Comparison of ENCODE assay signal across 29 cellular contexts in genomic region chr1:34265396-34265795, GRCh38.
"Had no signal": no experiment of that assay in that cellular context is flagged by ENCODE, and none has a peak within 500 bp of the region (broad histone marks: within the 10 kb centered on the region; RNA-seq: fewer than 3 reads in every experiment).

No MANE protein-coding gene starts in this region.

- DNase-seq: activated CD4-positive, alpha-beta memory T cell treated with anti-CD3 and anti-CD28 coated beads for 36 hours; activated CD4-positive, alpha-beta T cell treated with anti-CD3 and anti-CD28 coated beads, Interleukin-2, amount 50 U/mL, for 1 hour; activated CD8-positive, alpha-beta memory T cell treated with anti-CD3 and anti-CD28 coated beads, Interleukin-2, amount 50 U/mL, for 4 hours; activated effector memory CD4-positive, alpha-beta T cell treated with Interleukin-2 at 50 U/mL for 16 hours; activated naive CD4-positive, alpha-beta T cell treated with anti-CD3 and anti-CD28 coated beads, Interleukin-2, amount 10 ng/mL, durations not matched to agents 7 days and 5 days; activated naive CD8-positive, alpha-beta T cell treated with anti-CD3 and anti-CD28 coated beads, Interleukin-2, amount 50 U/mL, for 24 hours; activated T-cell treated with anti-CD3 and anti-CD28 coated beads for 4 hours; activated T-cell treated with anti-CD3 and anti-CD28 coated beads, Interleukin-2, amount 50 U/mL, for 48 hours; central memory CD4-positive, alpha-beta T cell; MM.1S; MV-4-11; NCI-H1092; NCI-H1436 treated with DMSO at 0.1 percent for 48 hours; NCI-H1694 treated with DMSO at 0.1 percent for 48 hours; NCI-H2029; NCI-H226; NCI-H446 treated with DMSO at 0.1 percent for 48 hours; NCI-H748 treated with DMSO at 0.1 percent for 48 hours; NK-92 treated with Interleukin-12 subunit alpha and Interleukin-12 subunit beta, amount 100 ng/mL, for 24 hours; PC-9; SIG-M5 had no signal

- H3K4me3 ChIP-seq: PC-9 had no signal

- H3K36me3 Mint-ChIP-seq: activated CD4-positive, alpha-beta memory T cell treated with anti-CD3 and anti-CD28 coated beads for 36 hours; activated naive CD4-positive, alpha-beta T cell treated with anti-CD3 and anti-CD28 coated beads, Interleukin-2, amount 10 ng/mL, durations not matched to agents 7 days and 5 days; activated naive CD8-positive, alpha-beta T cell; brain had no signal

- H3K27ac Mint-ChIP-seq: activated CD4-positive, alpha-beta memory T cell treated with anti-CD3 and anti-CD28 coated beads for 36 hours; activated naive CD4-positive, alpha-beta T cell treated with anti-CD3 and anti-CD28 coated beads, Interleukin-2, amount 10 ng/mL, durations not matched to agents 7 days and 5 days; activated naive CD8-positive, alpha-beta T cell; activated naive CD8-positive, alpha-beta T cell treated with anti-CD3 and anti-CD28 coated beads, Interleukin-2, amount 50 U/mL, for 24 hours; T-helper 2 cell treated with Interferon-gamma antibody and Interleukin-4, amounts not matched to agents 5 μg/mL and 100 μg/mL, for 36 hours had no signal

- H3K27ac ChIP-seq: KMS-11, PC-9, RWPE1 had no signal

- H2AFZ ChIP-seq: PC-9 had no signal

- H3K9me3 Mint-ChIP-seq: activated CD4-positive, alpha-beta memory T cell treated with anti-CD3 and anti-CD28 coated beads for 36 hours; activated naive CD4-positive, alpha-beta T cell treated with anti-CD3 and anti-CD28 coated beads, Interleukin-2, amount 10 ng/mL, durations not matched to agents 7 days and 5 days; activated naive CD8-positive, alpha-beta T cell treated with anti-CD3 and anti-CD28 coated beads, Interleukin-2, amount 50 U/mL, for 24 hours; brain; T-helper 2 cell treated with Interferon-gamma antibody and Interleukin-4, amounts not matched to agents 5 μg/mL and 100 μg/mL, for 36 hours had no signal

- ATAC-seq: activated naive CD8-positive, alpha-beta T cell treated with anti-CD3 and anti-CD28 coated beads, Interleukin-2, amount 50 U/mL, for 24 hours; Right ventricle myocardium inferior had no signal

- H3K4me2 ChIP-seq: KMS-11, PC-9 had no signal

- FAIRE-seq: RCC 7860, TTC549 had no signal

- H3K4me3 Mint-ChIP-seq: activated CD4-positive, alpha-beta memory T cell treated with anti-CD3 and anti-CD28 coated beads for 36 hours; activated naive CD4-positive, alpha-beta T cell treated with anti-CD3 and anti-CD28 coated beads, Interleukin-2, amount 10 ng/mL, durations not matched to agents 7 days and 5 days; activated naive CD8-positive, alpha-beta T cell; activated naive CD8-positive, alpha-beta T cell treated with anti-CD3 and anti-CD28 coated beads, Interleukin-2, amount 50 U/mL, for 24 hours; T-helper 2 cell treated with Interferon-gamma antibody and Interleukin-4, amounts not matched to agents 5 μg/mL and 100 μg/mL, for 36 hours had no signal

- H3K27me3 Mint-ChIP-seq: activated naive CD4-positive, alpha-beta T cell treated with anti-CD3 and anti-CD28 coated beads, Interleukin-2, amount 10 ng/mL, durations not matched to agents 7 days and 5 days had no signal

- H3K4me1 Mint-ChIP-seq: activated naive CD4-positive, alpha-beta T cell treated with anti-CD3 and anti-CD28 coated beads, Interleukin-2, amount 10 ng/mL, durations not matched to agents 7 days and 5 days; activated naive CD8-positive, alpha-beta T cell treated with anti-CD3 and anti-CD28 coated beads, Interleukin-2, amount 50 U/mL, for 24 hours had no signal

- H3K9ac ChIP-seq: KMS-11 had no signal
